Comparison of ENCODE assay signal across 9 cellular contexts in the genomic region with DNA sequence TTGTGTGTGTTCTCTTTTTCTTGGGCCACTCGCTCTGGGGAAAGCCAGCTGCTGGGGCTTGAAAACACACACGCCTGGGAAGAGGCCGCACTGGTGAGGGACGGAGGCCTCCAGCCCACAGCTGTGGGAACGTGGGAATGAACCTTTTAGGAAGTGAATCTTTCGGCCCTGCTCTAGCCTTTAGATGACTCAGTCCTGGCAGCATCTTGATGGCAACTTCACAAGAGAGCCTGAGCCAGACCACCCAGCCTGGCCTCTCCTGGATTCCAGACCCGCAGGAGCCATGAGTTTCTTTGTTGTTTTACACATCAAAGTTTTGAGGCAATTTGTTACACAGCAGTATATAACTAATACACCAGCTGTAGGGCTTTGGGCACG. TPM values are rescaled to one million over a fixed set of nuclear protein-coding genes. Genes with fewer than 3 reads are reported as not detected.
A peak's percentile ranks its signal among the peaks of the same experiment; 100 is the strongest.
DNase-seq lines count a peak whose midpoint lies in the region; FAIRE-seq and TF ChIP-seq lines count a peak whose summit lies in the region.
"Had no signal": no experiment of that assay in that cellular context is flagged by ENCODE, and none has a peak within 500 bp of the region (broad histone marks: within the 10 kb centered on the region; RNA-seq: fewer than 3 reads in every experiment).

No MANE protein-coding gene starts in this region.

- no peak overlapping the region for H2AFZ ChIP-seq in hepatocyte

- H3K27ac ChIP-seq in SJCRH30 (no peak overlapping the region), hepatocyte (no peak overlapping the region), stomach smooth muscle (ENCODE audit: low read length) (peak overlapping the region; percentile 18), small intestine (ENCODE audit: low read depth in 1 of 2, low read length in 1 of 2) (peak overlapping the region in 1 of 2 donors; percentile 43)

- no peaks in the 10 kb centered on the region for H3K36me3 ChIP-seq in SJCRH30
- no peaks in the 10 kb centered on the region for H3K36me3 ChIP-seq in hepatocyte (replicated peaks; ENCODE audit: insufficient read depth, low read depth)
- no peaks in the 10 kb centered on the region for H3K36me3 ChIP-seq in stomach smooth muscle (ENCODE audit: control insufficient read depth in 2 of 2, insufficient read depth in 2 of 2, low read length in 2 of 2)
- no peaks in the 10 kb centered on the region for H3K36me3 ChIP-seq in small intestine (ENCODE audit: control insufficient read depth in 2 of 2, insufficient read depth in 2 of 2, low read length in 2 of 2)

- H3K27me3 ChIP-seq in SJCRH30 (no peaks in the 10 kb centered on the region), hepatocyte (no peaks in the 10 kb centered on the region), stomach smooth muscle (ENCODE audit: control insufficient read depth in 1 of 2, insufficient read depth in 2 of 2, low read length in 2 of 2) (no peaks in the 10 kb centered on the region), small intestine (ENCODE audit: control insufficient read depth in 2 of 2, insufficient read depth in 2 of 2, low read length in 2 of 2) (no peaks in the 10 kb centered on the region)

- no peak overlapping the region for H3K4me3 ChIP-seq in SJCRH30
- no peak overlapping the region for H3K4me3 ChIP-seq in hepatocyte
- H3K4me3 ChIP-seq in stomach smooth muscle (ENCODE audit: low read length in 2 of 2), result no peak overlapping the region
- H3K4me3 ChIP-seq in small intestine (ENCODE audit: low read depth in 1 of 2, low read length in 2 of 2), result no peak overlapping the region

- no peaks in the 10 kb centered on the region for H3K9me2 ChIP-seq in hepatocyte (replicated peaks; ENCODE audit: insufficient read depth)

- H4K20me1 ChIP-seq in hepatocyte (ENCODE audit: insufficient read depth, poor library complexity, severe bottlenecking), result peaks cover 21% of the 10 kb centered on the region

- no peak overlapping the region for H3K9ac ChIP-seq in stomach smooth muscle (ENCODE audit: low read length in 2 of 2)

- H3K9me3 ChIP-seq in SJCRH30 (replicated peaks) (no peaks in the 10 kb centered on the region), hepatocyte (ENCODE audit: low read depth) (no peaks in the 10 kb centered on the region), stomach smooth muscle (ENCODE audit: control insufficient read depth in 2 of 2, low read length in 2 of 2) (no peaks in the 10 kb centered on the region), small intestine (ENCODE audit: control insufficient read depth, low read depth) (no peaks in the 10 kb centered on the region)

- peak; percentile 57 for DNase-seq in GM03348 (ENCODE audit: low spot score)
- DNase-seq in SJCRH30, result peak; percentile 63 to 70
- DNase-seq in hepatocyte (ENCODE audit: low spot score), result peak; percentile 40
- no peak for DNase-seq in small intestine
- DNase-seq in NCI-H146 (lab: John Stamatoyannopoulos, UW), result no peak
- DNase-seq in stimulated activated CD4-positive, alpha-beta T cell treated with anti-CD3 and anti-CD28 coated beads, Interleukin-4, amount 100 ng/mL, for 4 hours, result no peak
- DNase-seq: activated CD4-positive, alpha-beta T cell treated with anti-CD3 and anti-CD28 coated beads for 1 hour; NCI-H748 treated with DMSO at 0.1 percent for 48 hours had no signal

- TF ChIP-seq CTCF in hepatocyte (IDR thresholded peaks at IDR 0.05; ENCODE audit: poor library complexity), result no peak

- H3K4me2 ChIP-seq in hepatocyte, result no peak overlapping the region

- WGBS in hepatocyte (ENCODE audit: low lambda C conversion rate, missing lambda C conversion rate), result 74% methylated on average over 8 of the region's 8 CpGs
- 71 to 87% (median 86%) methylated on average over 8 of the region's 8 CpGs for WGBS in small intestine, 3 donors

- peaks cover 21% of the 10 kb centered on the region for H3K79me2 ChIP-seq in hepatocyte

- FAIRE-seq in small intestine (lab: Jason Lieb, UNC), result no peak

- peaks cover 10% of the 10 kb centered on the region; the same call in 1 of the 2 replicates for H3K4me1 ChIP-seq in SJCRH30
- peaks cover 14% of the 10 kb centered on the region for H3K4me1 ChIP-seq in hepatocyte (ENCODE audit: insufficient read depth)
- peaks cover 38% of the 10 kb centered on the region for H3K4me1 ChIP-seq in stomach smooth muscle (ENCODE audit: control insufficient read depth, insufficient read depth, low read length)
- peaks cover 4 to 5% of the 10 kb centered on the region in 2 donors for H3K4me1 ChIP-seq in small intestine (ENCODE audit: control insufficient read depth in 2 of 2, insufficient read depth in 1 of 2, low read depth in 1 of 2, low read length in 1 of 2)

RNA-seq across cellular contexts. Expression of a gene that starts 2.2 kb away (rescaled TPM):
- total RNA-seq in SJCRH30 (2014; rRNA removed; shearing (Covaris generic)), result 27.9 and 28.0 TPM in 2 replicates
- total RNA-seq in hepatocyte, result 29.8 and 34.5 TPM in 2 replicates
- polyA plus RNA-seq in hepatocyte (23.6 and 27.1 TPM in 2 replicates), small intestine (10 to 100 TPM; 22.2 to 34.0 (median 30.4) TPM)

RNA-seq across cellular contexts. Expression of a gene that starts 4.4 kb away (rescaled TPM):
- total RNA-seq in SJCRH30 (2014; rRNA removed; shearing (Covaris generic)), result not detected in 2 replicates
- not detected in 2 replicates for total RNA-seq in hepatocyte
- polyA plus RNA-seq in hepatocyte (11.1 and 21.6 TPM in 2 replicates), small intestine (1 to 10 TPM in 1 of 3 donors, under 1 TPM in 2; 0.66 to 1.4 (median 0.89) TPM)

RNA-seq across cellular contexts. Expression of a gene that starts 15.5 kb away (rescaled TPM):
- total RNA-seq in SJCRH30 (2014; rRNA removed; shearing (Covaris generic)), result 14.8 and 16.1 TPM in 2 replicates
- 43.6 and 50.3 TPM in 2 replicates for total RNA-seq in hepatocyte
- polyA plus RNA-seq in hepatocyte, result 70.8 and 77.0 TPM in 2 replicates
- 10 to 100 TPM; 26.7 to 41.3 (median 30.6) TPM for polyA plus RNA-seq in small intestine

RNA-seq across cellular contexts. Expression of a gene that starts 21.9 kb away (rescaled TPM):
- total RNA-seq in SJCRH30 (2014; rRNA removed; shearing (Covaris generic)), result 28.7 and 28.8 TPM in 2 replicates
- 81.4 and 89.8 TPM in 2 replicates for total RNA-seq in hepatocyte
- 375 and 385 TPM in 2 replicates for polyA plus RNA-seq in hepatocyte
- 100 to 1,000 TPM in 1 of 3 donors, 10 to 100 TPM in 2; 74.5 to 187 (median 98.1) TPM for polyA plus RNA-seq in small intestine

Comparison
In these comparisons a context has a peak if more than half of its experiments do, and no peak if none do; other contexts are left out.
1. DNase-seq: peak in GM03348 (single experiment), SJCRH30 (2 of 2) and hepatocyte (single experiment); none in small intestine (single experiment), NCI-H146 (single experiment) and stimulated activated CD4-positive, alpha-beta T cell treated with anti-CD3 and anti-CD28 coated beads, Interleukin-4, amount 100 ng/mL, for 4 hours (0 of 2).